Comparison of ENCODE assay signal across 9 cellular contexts in genomic region chr20:47350691-47351545, GRCh38. TPM values are rescaled to one million over a fixed set of nuclear protein-coding genes. Genes with fewer than 3 reads are reported as not detected.
A peak's percentile ranks its signal among the peaks of the same experiment; 100 is the strongest.
DNase-seq lines count a peak whose midpoint lies in the region; ATAC-seq and TF ChIP-seq lines count a peak whose summit lies in the region.
"Had no signal": no experiment of that assay in that cellular context is flagged by ENCODE, and none has a peak within 500 bp of the region (broad histone marks: within the 10 kb centered on the region; RNA-seq: fewer than 3 reads in every experiment).

No MANE protein-coding gene starts in this region.

- H3K36me3 ChIP-seq in DND-41 (ENCODE audit: insufficient read depth, low read length) (peaks cover 48% of the 10 kb centered on the region), OCI-LY3 (replicated peaks; ENCODE audit: low read depth, low read length) (peaks cover 46% of the 10 kb centered on the region), esophagus squamous epithelium (peaks cover 0 to 28% (median 1%) of the 10 kb centered on the region in 3 donors)

- H2AFZ ChIP-seq in DND-41 (ENCODE audit: low read depth, low read length) = no peak overlapping the region
- no peak overlapping the region for H2AFZ ChIP-seq in OCI-LY3 (ENCODE audit: low read depth, low read length)

- H3K36me3 Mint-ChIP-seq in endothelial cell (ENCODE audit: low read depth, unreplicated experiment) (peaks cover 17% of the 10 kb centered on the region), osteocyte (ENCODE audit: unreplicated experiment) (peaks cover 18% of the 10 kb centered on the region)

- H3K4me3 Mint-ChIP-seq in endothelial cell (ENCODE audit: unreplicated experiment) = no peak overlapping the region
- H3K4me3 Mint-ChIP-seq in osteocyte (ENCODE audit: unreplicated experiment) = no peak overlapping the region

- no peak for TF ChIP-seq CTCF in DND-41 (IDR thresholded peaks at IDR 0.05; ENCODE audit: borderline replicate concordance, extremely low read depth, low read length, poor library complexity, severe bottlenecking)
- no peak for TF ChIP-seq CTCF in OCI-LY3 (IDR thresholded peaks at IDR 0.05; ENCODE audit: low read depth, low read length)
- TF ChIP-seq CTCF in esophagus squamous epithelium (IDR thresholded peaks at IDR 0.05) = no peak
- no peak for TF ChIP-seq CTCF in endothelial cell (IDR thresholded peaks at IDR 0.05; ENCODE audit: unreplicated experiment)
- no peak for TF ChIP-seq CTCF in osteocyte (IDR thresholded peaks at IDR 0.05)

- TF ChIP-seq POLR2A in esophagus squamous epithelium (IDR thresholded peaks at IDR 0.05) = no peak

- no peak for ATAC-seq in DND-41 (ENCODE audit: insufficient read depth, low read depth)
- ATAC-seq in HG02642 (IDR thresholded peaks at IDR 0.05; ENCODE audit: poor library complexity, unreplicated experiment) = no peak
- ATAC-seq in HG02610 (IDR thresholded peaks at IDR 0.05; ENCODE audit: unreplicated experiment) = no peak

- no peak overlapping the region for H3K27ac Mint-ChIP-seq in endothelial cell (ENCODE audit: unreplicated experiment)
- H3K27ac Mint-ChIP-seq in osteocyte (ENCODE audit: unreplicated experiment) = no peak overlapping the region

- H3K4me2 ChIP-seq in DND-41 (ENCODE audit: insufficient read depth, low read length) (peak overlapping the region; percentile 92; the same call in 1 of the 2 replicates), OCI-LY3 (ENCODE audit: low read length) (peak overlapping the region; percentile 58)

- DNase-seq in DND-41 = no peak
- DNase-seq in esophagus squamous epithelium (lab: John Stamatoyannopoulos, UW) = no peak
- peak; percentile 69 for DNase-seq in pons (ENCODE audit: low spot score)
- no peak for DNase-seq in endothelial cell (ENCODE audit: low spot score)
- no peak for DNase-seq in osteocyte (ENCODE audit: extremely low spot score, unreplicated experiment)
- DNase-seq: SJCRH30 had no signal

- H3K9ac ChIP-seq in DND-41 (ENCODE audit: low read depth, low read length) = no peak overlapping the region; the same call in 1 of the 2 replicates
- H3K9ac ChIP-seq in OCI-LY3 (ENCODE audit: low read length) = peak overlapping the region; percentile 11

- no peaks in the 10 kb centered on the region for H3K9me3 ChIP-seq in DND-41 (ENCODE audit: insufficient read depth, low read length, severe bottlenecking)
- H3K9me3 ChIP-seq in OCI-LY3 (ENCODE audit: insufficient read depth, low read length) = no peaks in the 10 kb centered on the region
- no peaks in the 10 kb centered on the region for H3K9me3 ChIP-seq in esophagus squamous epithelium
- H3K9me3 ChIP-seq: SJCRH30 had no signal

- H3K27me3 Mint-ChIP-seq in endothelial cell (ENCODE audit: unreplicated experiment) (peaks cover 4% of the 10 kb centered on the region), osteocyte (ENCODE audit: unreplicated experiment) (no peaks in the 10 kb centered on the region)

- H3K27me3 ChIP-seq in DND-41 (ENCODE audit: insufficient read depth, low read length, poor library complexity) (no peaks in the 10 kb centered on the region), OCI-LY3 (ENCODE audit: low read depth, low read length) (no peaks in the 10 kb centered on the region), esophagus squamous epithelium (no peaks in the 10 kb centered on the region)
- H3K27me3 ChIP-seq: SJCRH30 had no signal

- H3K4me1 ChIP-seq in DND-41 (ENCODE audit: insufficient read depth, low read length) (peaks cover 70% of the 10 kb centered on the region), OCI-LY3 (ENCODE audit: low read length) (peaks cover 81% of the 10 kb centered on the region), esophagus squamous epithelium (peaks cover 54 to 91% (median 60%) of the 10 kb centered on the region in 3 donors)

- H3K4me3 ChIP-seq in DND-41 (ENCODE audit: low read depth in 1 of 2, low read length in 2 of 2) = 0 out of 4 replicates have a peak overlapping the region, but pooled peaks of 1 of the 2 experiments have one; percentile 26
- peak overlapping the region; percentile 24 for H3K4me3 ChIP-seq in OCI-LY3 (ENCODE audit: low read length)
- H3K4me3 ChIP-seq in esophagus squamous epithelium = peak overlapping the region in 1 of 4 donors; percentile 49
- H3K4me3 ChIP-seq: SJCRH30 had no signal

- intact Hi-C loops in esophagus squamous epithelium (cut with DNase I) = no loop called here

- WGBS in esophagus squamous epithelium, 2 donors = 51 to 53% methylated on average over 4 of the region's 4 CpGs

- H4K20me1 ChIP-seq in DND-41 (ENCODE audit: insufficient read depth, low read length) = peaks cover 54% of the 10 kb centered on the region
- H4K20me1 ChIP-seq in OCI-LY3 (ENCODE audit: insufficient read depth, low read length) = peaks cover 33% of the 10 kb centered on the region

- H3K9me3 Mint-ChIP-seq in endothelial cell (ENCODE audit: unreplicated experiment) (no peaks in the 10 kb centered on the region), osteocyte (ENCODE audit: unreplicated experiment) (no peaks in the 10 kb centered on the region)

- H3K27ac ChIP-seq in DND-41 (ENCODE audit: low read length) = no peak overlapping the region
- peak overlapping the region; percentile 2; the same call in 1 of the 2 replicates for H3K27ac ChIP-seq in OCI-LY3 (ENCODE audit: low read length)
- H3K27ac ChIP-seq in esophagus squamous epithelium = peak overlapping the region; percentile 97 to 100 (median 100)
- H3K27ac ChIP-seq: SJCRH30 had no signal

- peaks cover 100% of the 10 kb centered on the region for H3K79me2 ChIP-seq in DND-41 (ENCODE audit: insufficient read depth, low read length)
- peaks cover 87% of the 10 kb centered on the region for H3K79me2 ChIP-seq in OCI-LY3 (ENCODE audit: low read length)

- H3K4me1 Mint-ChIP-seq in endothelial cell (ENCODE audit: unreplicated experiment) (peaks cover 15% of the 10 kb centered on the region), osteocyte (ENCODE audit: unreplicated experiment) (peaks cover 7% of the 10 kb centered on the region)

RNA-seq across cellular contexts. Expression of gene ZMYND8, which starts 5.6 kb away (rescaled TPM):
- total RNA-seq in esophagus squamous epithelium (10 to 100 TPM; 21.5 to 26.3 (median 24.3) TPM), endothelial cell (ENCODE audit: unreplicated experiment) (109 TPM), osteocyte (96.5 and 111 TPM in 2 replicates)
